ENCODE assay signal across 19 cellular contexts in genomic region chr16:78489631-78490030, GRCh38.
"Had no signal": no experiment of that assay in that cellular context is flagged by ENCODE, and none has a peak within 500 bp of the region (broad histone marks: within the 10 kb centered on the region; RNA-seq: fewer than 3 reads in every experiment).

No MANE protein-coding gene starts in this region.

- DNase-seq: KBM-7, MV-4-11, NCI-H1048, NCI-H1105, NCI-H1417, NCI-H1436 treated with DMSO at 0.1 percent for 48 hours, NCI-H187, NCI-H2029, NCI-H2081 treated with DMSO at 0.1 percent for 48 hours, NCI-H2171, NCI-H226, NCI-H446, NCI-H510A, NCI-H524 treated with DMSO at 0.1 percent for 48 hours, NCI-H69, NCI-H774, RPMI8226, SHP77, SW 1271 had no signal
